Comparison of ENCODE assay signal across 8 cellular contexts in the genomic region with DNA sequence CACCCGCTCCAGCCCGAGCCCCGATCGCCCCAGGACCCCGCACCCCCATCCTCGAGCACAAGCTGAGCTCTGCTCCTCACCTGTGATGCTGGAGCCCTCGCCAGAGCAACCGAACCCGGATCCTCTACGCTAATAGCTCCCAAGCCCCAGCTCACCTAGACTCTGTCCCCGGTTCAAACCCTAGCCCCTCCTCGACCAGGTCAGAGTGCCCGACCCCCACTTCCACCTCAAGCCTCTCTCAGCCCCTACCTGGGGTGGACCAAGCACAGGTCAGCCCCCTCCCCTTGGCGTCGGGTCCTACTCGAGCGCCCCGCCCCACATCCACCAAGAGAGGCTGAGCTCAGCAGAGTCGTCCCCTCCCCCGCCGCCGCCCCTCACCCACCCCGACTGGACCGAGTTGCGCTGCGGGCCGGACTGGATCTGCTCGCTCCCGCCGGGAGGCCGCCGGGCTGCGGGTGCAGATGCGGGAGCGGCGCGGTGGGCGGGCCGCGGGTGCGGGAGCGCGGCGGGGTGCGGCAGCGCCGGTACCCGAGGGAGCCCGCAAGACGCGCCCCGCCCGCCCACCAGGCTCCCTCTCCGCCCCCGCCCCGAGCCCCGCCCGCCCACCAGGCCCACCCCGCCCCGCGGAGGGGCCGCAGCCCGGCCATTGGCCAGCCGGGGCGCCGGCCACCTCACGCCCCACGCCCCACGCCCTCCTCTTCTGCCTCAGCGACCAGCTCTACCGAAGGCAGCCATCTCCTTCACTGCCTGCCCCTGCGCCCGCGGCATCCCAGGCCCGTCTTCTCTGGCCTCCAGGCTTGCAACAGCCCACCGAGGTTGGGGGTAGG. TPM values are rescaled to one million over a fixed set of nuclear protein-coding genes. Genes with fewer than 3 reads are reported as not detected.
A peak's percentile ranks its signal among the peaks of the same experiment; 100 is the strongest.
DNase-seq lines count a peak whose midpoint lies in the region; ATAC-seq, FAIRE-seq and TF ChIP-seq lines count a peak whose summit lies in the region.

No MANE protein-coding gene starts in this region.

- ATAC-seq in HG02852 (IDR thresholded peaks at IDR 0.05; ENCODE audit: unreplicated experiment): no peak

- no peak for FAIRE-seq in GM19239 (lab: Jason Lieb, UNC)

- no peaks in the 10 kb centered on the region for H3K9me3 ChIP-seq in muscle layer of colon (ENCODE audit: low read length)

- DNase-seq in GM19239 (ENCODE audit: insufficient read length, low spot score) (peak; percentile 17), RWPE1 (ENCODE audit: low spot score) (peak; percentile 58), epithelial cell of proximal tubule (ENCODE audit: low read depth) (no peak), posterior vena cava (ENCODE audit: low spot score) (no peak), COLO668 (lab: John Stamatoyannopoulos, UW; ENCODE audit: unreplicated experiment) (no peak)
- DNase-seq in NK-92 treated with Interleukin-12 subunit alpha and Interleukin-12 subunit beta, amount 100 ng/mL, for 24 hours (lab: John Stamatoyannopoulos, UW): no peak

- H3K4me3 ChIP-seq in epithelial cell of proximal tubule (ENCODE audit: low read depth, low read length): peak overlapping the region; percentile 74
- H3K4me3 ChIP-seq in muscle layer of colon (ENCODE audit: low read depth in 1 of 2, low read length in 2 of 2): peak overlapping the region; percentile 43 to 54

- POLR2A ChIA-PET in RWPE1 (lab: Yijun Ruan, JAX; ENCODE audit: low non-redundant PET): interaction anchor here (1.2 kb wide), 1 partner anchor 9 kb away, joined by 3 read pairs; no protein-coding TSS in a partner anchor

- intact Hi-C loops in posterior vena cava (cut with DNase I): loop anchor here in 1 of 2 donors (5.0 kb wide), 1 partner anchor 37 kb away; no protein-coding TSS in a partner anchor

- H3K9ac ChIP-seq in muscle layer of colon (ENCODE audit: low read length): no peak overlapping the region

- no peak for TF ChIP-seq CTCF in RWPE1 (conservative IDR thresholded peaks at IDR 0.05; ENCODE audit: low read depth)
- TF ChIP-seq CTCF in epithelial cell of proximal tubule (conservative IDR thresholded peaks at IDR 0.05; ENCODE audit: low read depth, low read length): no peak

- H3K36me3 ChIP-seq in muscle layer of colon (ENCODE audit: insufficient read depth, low read length): no peaks in the 10 kb centered on the region

- H3K27ac ChIP-seq in RWPE1 (peak overlapping the region; percentile 98), muscle layer of colon (ENCODE audit: low read depth, low read length) (peak overlapping the region; percentile 29)

- H3K4me1 ChIP-seq in muscle layer of colon (ENCODE audit: insufficient read depth, low read length): peaks cover 11% of the 10 kb centered on the region

- H3K27me3 ChIP-seq in muscle layer of colon (ENCODE audit: control insufficient read depth in 1 of 2, insufficient read depth in 2 of 2, low read length in 2 of 2): peaks cover 10 to 16% of the 10 kb centered on the region in 2 donors

- CTCF ChIA-PET in RWPE1 (lab: Yijun Ruan, JAX): interaction anchor here (0.5 to 1.1 kb wide), 4 partner anchors 29 to 286 kb away, joined by 3 to 6 read pairs (median 3); no protein-coding TSS in a partner anchor

RNA-seq across cellular contexts. Expression of a gene that starts 0.6 kb away (rescaled TPM):
- total RNA-seq in epithelial cell of proximal tubule (54.5 and 133 TPM in 2 replicates), posterior vena cava (100 to 1,000 TPM; 117 to 138 TPM)

Comparison
In these comparisons a context has a peak if more than half of its experiments do, and no peak if none do; other contexts are left out.
1. DNase-seq: peak in GM19239 (single experiment) and RWPE1 (single experiment); none in epithelial cell of proximal tubule (single experiment), posterior vena cava (single experiment), COLO668 (single experiment) and NK-92 treated with Interleukin-12 subunit alpha and Interleukin-12 subunit beta, amount 100 ng/mL, for 24 hours (single experiment).